ENCODE assay signal across 14 cellular contexts in genomic region chr17:72173475-72174116, GRCh38. TPM values are rescaled to one million over a fixed set of nuclear protein-coding genes. Genes with fewer than 3 reads are reported as not detected.
DNase-seq lines count a peak whose midpoint lies in the region; ATAC-seq and TF ChIP-seq lines count a peak whose summit lies in the region.
"Had no signal": no experiment of that assay in that cellular context is flagged by ENCODE, and none has a peak within 500 bp of the region (broad histone marks: within the 10 kb centered on the region; RNA-seq: fewer than 3 reads in every experiment).

No MANE protein-coding gene starts in this region.

- H3K27ac ChIP-seq in right atrium auricular region, result no peak overlapping the region
- H3K27ac ChIP-seq: adrenal gland, ovary had no signal

- no peak for TF ChIP-seq POLR2A in erythroblast (IDR thresholded peaks at IDR 0.05; ENCODE audit: low read length)

- no peaks in the 10 kb centered on the region for H3K27me3 ChIP-seq in right atrium auricular region
- H3K27me3 ChIP-seq: adrenal gland, ovary had no signal

- H3K4me1 ChIP-seq in right atrium auricular region, result no peaks in the 10 kb centered on the region

- H3K36me3 ChIP-seq in right atrium auricular region, result no peaks in the 10 kb centered on the region
- H3K36me3 ChIP-seq: adrenal gland, ovary had no signal

- H3K9me3 ChIP-seq in right atrium auricular region, result no peaks in the 10 kb centered on the region
- H3K9me3 ChIP-seq: adrenal gland, ovary had no signal

- no peak for TF ChIP-seq CTCF in right atrium auricular region (IDR thresholded peaks at IDR 0.05)

- ATAC-seq in Right ventricle myocardium inferior (peak; percentile 32), left colon (no peak), GM19328 (IDR thresholded peaks at IDR 0.05; ENCODE audit: unreplicated experiment) (no peak)

- intact Hi-C loops in Right ventricle myocardium inferior (cut with DNase I) (no loop called here), left colon (cut with DNase I, micrococcal nuclease) (no loop called here)

- H3K4me3 ChIP-seq in right atrium auricular region, result no peak overlapping the region
- H3K4me3 ChIP-seq: adrenal gland, ovary had no signal

- DNase-seq in Right ventricle myocardium inferior (ENCODE audit: missing footprints), result no peak
- DNase-seq in right atrium auricular region (ENCODE audit: low spot score), result no peak
- DNase-seq in NCI-H510A (lab: John Stamatoyannopoulos, UW), result peak; percentile 44
- peak; percentile 39 for DNase-seq in cerebellum (ENCODE audit: low spot score)
- DNase-seq in left colon, result no peak
- DNase-seq in putamen (ENCODE audit: low spot score), result no peak
- no peak for DNase-seq in erythroblast (lab: John Stamatoyannopoulos, UW)
- DNase-seq: activated CD4-positive, alpha-beta T cell treated with anti-CD3 and anti-CD28 coated beads for 4 hours; activated T-cell treated with anti-CD3 and anti-CD28 coated beads, Interleukin-2, amount 50 U/mL, for 1 hour; adrenal gland; midbrain; ovary; T-helper 2 cell had no signal

RNA-seq across cellular contexts. Expression of gene SOX9, which starts 52.8 kb away (rescaled TPM):
- 13.8 TPM for total RNA-seq in Right ventricle myocardium inferior
- 10 to 100 TPM in 1 of 2 donors, 1 to 10 TPM in 1; 7.0 to 20.6 TPM for total RNA-seq in right atrium auricular region
- 22.3 TPM for total RNA-seq in cerebellum
- 10 to 100 TPM; 41.1 to 49.7 TPM for total RNA-seq in left colon

Comparison
In these comparisons a context has a peak if more than half of its experiments do, and no peak if none do; other contexts are left out.
1. DNase-seq: peak in NCI-H510A (single experiment) and cerebellum (single experiment); none in Right ventricle myocardium inferior (single experiment), right atrium auricular region (single experiment), left colon (0 of 2), putamen (single experiment) and erythroblast (0 of 2).